In genomic region chr6:125076482-125076742, GRCh38 we compare ENCODE assay signal across 9 cellular contexts.
"Had no signal": no experiment of that assay in that cellular context is flagged by ENCODE, and none has a peak within 500 bp of the region (broad histone marks: within the 10 kb centered on the region; RNA-seq: fewer than 3 reads in every experiment).

No MANE protein-coding gene starts in this region.

- DNase-seq: GM23248, GOT3, H7, HCEC 1CT, HFFc6, KG1 had no signal

- H3K4me3 ChIP-seq: GM23248 had no signal

- H3K27ac Mint-ChIP-seq: HFFc6, IgD-negative memory B cell had no signal

- H3K36me3 Mint-ChIP-seq: IgD-negative memory B cell had no signal

- H3K27ac ChIP-seq: GM23248, HL-60 had no signal

- H2AFZ ChIP-seq: GM23248 had no signal

- H3K27me3 Mint-ChIP-seq: IgD-negative memory B cell had no signal

- H3K4me1 Mint-ChIP-seq: IgD-negative memory B cell had no signal

- H3K9ac ChIP-seq: GM23248 had no signal

- ATAC-seq: HepG2 had no signal

- H3K9me3 Mint-ChIP-seq: HFFc6, IgD-negative memory B cell had no signal

- H3K4me3 Mint-ChIP-seq: HFFc6, IgD-negative memory B cell had no signal
